ENCODE assay signal across 8 cellular contexts in the genomic region with DNA sequence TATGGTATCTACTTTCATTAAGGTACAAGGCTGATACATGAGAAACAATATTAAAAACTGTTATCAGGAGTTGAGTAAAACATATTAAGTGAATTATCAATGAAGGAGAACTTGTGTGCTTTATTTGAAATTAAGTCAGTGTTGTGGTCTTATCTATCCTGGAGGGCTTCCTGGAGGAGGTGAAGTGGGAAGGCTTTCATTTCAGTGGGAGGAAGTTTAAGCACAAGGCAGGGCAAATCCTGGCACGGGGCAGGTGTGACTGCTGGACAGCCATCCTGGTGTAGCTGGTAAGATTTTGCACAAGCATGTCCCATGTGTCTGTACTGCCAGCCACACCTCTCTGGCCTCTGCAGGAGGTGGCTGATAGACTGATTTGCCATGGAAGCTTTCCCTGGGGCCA.
"Had no signal": no experiment of that assay in that cellular context is flagged by ENCODE, and none has a peak within 500 bp of the region (broad histone marks: within the 10 kb centered on the region; RNA-seq: fewer than 3 reads in every experiment).

No MANE protein-coding gene starts in this region.

- H3K27ac ChIP-seq: HL-60, KMS-11 had no signal

- DNase-seq: IMR-90, KBM-7, KG1 had no signal

- H3K36me3 Mint-ChIP-seq: IgD-negative memory B cell had no signal

- H3K9ac ChIP-seq: KMS-11 had no signal

- H3K4me2 ChIP-seq: KMS-11 had no signal

- H3K27ac Mint-ChIP-seq: IgD-negative memory B cell had no signal

- ATAC-seq: HepG2 had no signal

- FAIRE-seq: HepG2, HTR-8/SVneo had no signal

- H3K4me1 Mint-ChIP-seq: IgD-negative memory B cell had no signal
